In genomic region chr2:154161286-154161685, GRCh38 we compare ENCODE assay signal across 21 cellular contexts.
DNase-seq lines count a peak whose midpoint lies in the region; ATAC-seq and TF ChIP-seq lines count a peak whose summit lies in the region.
"Had no signal": no experiment of that assay in that cellular context is flagged by ENCODE, and none has a peak within 500 bp of the region (broad histone marks: within the 10 kb centered on the region; RNA-seq: fewer than 3 reads in every experiment).

No MANE protein-coding gene starts in this region.

- intact Hi-C loops in sigmoid colon (cut with DNase I): no loop called here

- 86 to 87% methylated on average over 2 of the region's 2 CpGs for WGBS in sigmoid colon, 2 donors

- H3K36me3 ChIP-seq in sigmoid colon: no peaks in the 10 kb centered on the region

- H3K27me3 Mint-ChIP-seq in progenitor cell of endocrine pancreas: no peaks in the 10 kb centered on the region
- no peaks in the 10 kb centered on the region for H3K27me3 Mint-ChIP-seq in activated T-cell treated with anti-CD3 and anti-CD28 coated beads, Interleukin-2, amount 50 U/mL, for 4 hours (ENCODE audit: low read depth)
- no peaks in the 10 kb centered on the region for H3K27me3 Mint-ChIP-seq in chondrocyte (ENCODE audit: low read depth)
- H3K27me3 Mint-ChIP-seq: CD4-positive, alpha-beta memory T cell had no signal

- no peaks in the 10 kb centered on the region for H3K4me1 ChIP-seq in sigmoid colon

- no peaks in the 10 kb centered on the region for H3K27me3 ChIP-seq in sigmoid colon

- TF ChIP-seq CTCF in progenitor cell of endocrine pancreas (IDR thresholded peaks at IDR 0.05; ENCODE audit: unreplicated experiment) (no peak), chondrocyte (IDR thresholded peaks at IDR 0.05) (no peak), sigmoid colon (IDR thresholded peaks at IDR 0.05) (no peak)

- DNase-seq in NCI-H446 treated with DMSO at 0.1 percent for 48 hours (lab: John Stamatoyannopoulos, UW) (peak; percentile 1), NCI-H446 (lab: John Stamatoyannopoulos, UW) (no peak), G401 (ENCODE audit: low spot score) (peak; percentile 74), cerebellum (ENCODE audit: low spot score) (peak; percentile 60), progenitor cell of endocrine pancreas (ENCODE audit: low spot score, unreplicated experiment) (no peak), chondrocyte (ENCODE audit: low spot score) (no peak), sigmoid colon (no peak)
- no peak for DNase-seq in activated T-cell treated with anti-CD3 and anti-CD28 coated beads, Interleukin-2, amount 50 U/mL, for 4 hours
- DNase-seq: 8988T; ACHN; AML-193; Calu3; CD4-positive, alpha-beta memory T cell; COR-L47; DMS79; EL; GF-D8; GM23248; H7 had no signal

- no peaks in the 10 kb centered on the region for H3K9me3 ChIP-seq in sigmoid colon
- H3K9me3 ChIP-seq: A549 had no signal

- no peak for TF ChIP-seq POLR2A in sigmoid colon (IDR thresholded peaks at IDR 0.05)

- H3K36me3 Mint-ChIP-seq in progenitor cell of endocrine pancreas (ENCODE audit: insufficient read depth) (no peaks in the 10 kb centered on the region), chondrocyte (ENCODE audit: low read depth) (no peaks in the 10 kb centered on the region)
- H3K36me3 Mint-ChIP-seq in activated T-cell treated with anti-CD3 and anti-CD28 coated beads, Interleukin-2, amount 50 U/mL, for 4 hours (ENCODE audit: insufficient read depth): no peaks in the 10 kb centered on the region
- H3K36me3 Mint-ChIP-seq: CD4-positive, alpha-beta memory T cell had no signal

- H3K4me1 Mint-ChIP-seq in progenitor cell of endocrine pancreas (ENCODE audit: low read depth) (no peaks in the 10 kb centered on the region), chondrocyte (ENCODE audit: low read depth) (no peaks in the 10 kb centered on the region)
- H3K4me1 Mint-ChIP-seq in activated T-cell treated with anti-CD3 and anti-CD28 coated beads, Interleukin-2, amount 50 U/mL, for 4 hours (ENCODE audit: low read depth): no peaks in the 10 kb centered on the region
- H3K4me1 Mint-ChIP-seq: CD4-positive, alpha-beta memory T cell had no signal

- H3K27ac Mint-ChIP-seq in progenitor cell of endocrine pancreas (peak overlapping the region; percentile 26), chondrocyte (ENCODE audit: unreplicated experiment) (no peak overlapping the region)
- H3K27ac Mint-ChIP-seq: CD4-positive, alpha-beta memory T cell had no signal

- no peak overlapping the region for H3K4me3 ChIP-seq in sigmoid colon
- H3K4me3 ChIP-seq: A549, GM23248 had no signal

- no peak overlapping the region for H3K27ac ChIP-seq in sigmoid colon
- H3K27ac ChIP-seq: A549, GM23248 had no signal

- ATAC-seq in activated T-cell treated with anti-CD3 and anti-CD28 coated beads, Interleukin-2, amount 50 U/mL, for 4 hours: no peak
- ATAC-seq: A549, HCT116 had no signal

- no peak for TF ChIP-seq EP300 in sigmoid colon (IDR thresholded peaks at IDR 0.05)

- in situ Hi-C loops in G401 (cut with HindIII; ENCODE audit: low sequenced_read_pairs): no loop called here

- no peak overlapping the region for H3K4me3 Mint-ChIP-seq in progenitor cell of endocrine pancreas (ENCODE audit: low read depth)
- H3K4me3 Mint-ChIP-seq in activated T-cell treated with anti-CD3 and anti-CD28 coated beads, Interleukin-2, amount 50 U/mL, for 4 hours: no peak overlapping the region
- H3K4me3 Mint-ChIP-seq in chondrocyte (ENCODE audit: unreplicated experiment): no peak overlapping the region
- H3K4me3 Mint-ChIP-seq: CD4-positive, alpha-beta memory T cell had no signal

- H3K9me3 Mint-ChIP-seq in progenitor cell of endocrine pancreas (ENCODE audit: low read depth): no peaks in the 10 kb centered on the region
- H3K9me3 Mint-ChIP-seq in activated T-cell treated with anti-CD3 and anti-CD28 coated beads, Interleukin-2, amount 50 U/mL, for 4 hours: peaks cover 12% of the 10 kb centered on the region
- peaks cover 6% of the 10 kb centered on the region for H3K9me3 Mint-ChIP-seq in chondrocyte (ENCODE audit: low read depth)

Comparison
In these comparisons a context has a peak if more than half of its experiments do, and no peak if none do; other contexts are left out.
1. DNase-seq: peak in NCI-H446 treated with DMSO at 0.1 percent for 48 hours (single experiment), G401 (single experiment) and cerebellum (single experiment); none in NCI-H446 (0 of 2), progenitor cell of endocrine pancreas (single experiment), activated T-cell treated with anti-CD3 and anti-CD28 coated beads, Interleukin-2, amount 50 U/mL, for 4 hours (single experiment), chondrocyte (single experiment) and sigmoid colon (single experiment).